Comparison of ENCODE assay signal across 8 cellular contexts in genomic region chr3:180912304-180913226, GRCh38. TPM values are rescaled to one million over a fixed set of nuclear protein-coding genes. Genes with fewer than 3 reads are reported as not detected.
DNase-seq lines count a peak whose midpoint lies in the region; ATAC-seq and TF ChIP-seq lines count a peak whose summit lies in the region.

FXR1 (plus strand) TSS chr3:180912670; CDS start chr3:180912686, 16 bp downstream.

- H3K4me1 Mint-ChIP-seq in CD8-positive, alpha-beta T cell (ENCODE audit: low read depth) = peaks cover 71% of the 10 kb centered on the region
- peaks cover 44% of the 10 kb centered on the region for H3K4me1 Mint-ChIP-seq in activated CD4-positive, alpha-beta memory T cell treated with anti-CD3 and anti-CD28 coated beads, Interleukin-2, amount 10 ng/mL, durations not matched to agents 7 days and 5 days

- peak within 1 kb of the TSS; percentile 95 for H3K27ac ChIP-seq in CD8-positive, alpha-beta T cell (ENCODE audit: low read depth, low read length)
- peak within 1 kb of the TSS; percentile 95 for H3K27ac ChIP-seq in lower lobe of right lung

- no peak for TF ChIP-seq CTCF in CD8-positive, alpha-beta T cell (IDR thresholded peaks at IDR 0.05)
- peak; percentile 86 for TF ChIP-seq CTCF in lower lobe of right lung (IDR thresholded peaks at IDR 0.05)

- H3K36me3 ChIP-seq in CD8-positive, alpha-beta T cell (ENCODE audit: insufficient read depth, low read length) = no peaks in the 10 kb centered on the region
- peaks cover 1% of the 10 kb centered on the region for H3K36me3 ChIP-seq in lower lobe of right lung

- POLR2A ChIA-PET in CD8-positive, alpha-beta T cell (lab: Charles Lee) = interaction anchor here (0.7 to 3.0 kb wide), 12 partner anchors 11 to 1882 kb away, joined by 3 to 13 read pairs (median 4); partner anchors contain the start of genes DNAJC19, MRPL47, NDUFB5 and TTC14
- POLR2A ChIA-PET in activated CD4-positive, alpha-beta memory T cell treated with anti-CD3 and anti-CD28 coated beads, Interleukin-2, amount 10 ng/mL, durations not matched to agents 7 days and 5 days (lab: Charles Lee) = interaction anchor here (0.6 to 2.9 kb wide), 25 partner anchors 9 to 1588 kb away, joined by 3 to 20 read pairs (median 4); partner anchors contain the start of genes DNAJC19, MRPL47, NDUFB5 and TTC14

- H3K27me3 Mint-ChIP-seq in CD8-positive, alpha-beta T cell (ENCODE audit: low read depth) = no peaks in the 10 kb centered on the region
- H3K27me3 Mint-ChIP-seq in activated CD4-positive, alpha-beta memory T cell treated with anti-CD3 and anti-CD28 coated beads, Interleukin-2, amount 10 ng/mL, durations not matched to agents 7 days and 5 days = no peaks in the 10 kb centered on the region

- H3K36me3 Mint-ChIP-seq in CD8-positive, alpha-beta T cell = peaks cover 35% of the 10 kb centered on the region
- peaks cover 30% of the 10 kb centered on the region for H3K36me3 Mint-ChIP-seq in activated CD4-positive, alpha-beta memory T cell treated with anti-CD3 and anti-CD28 coated beads, Interleukin-2, amount 10 ng/mL, durations not matched to agents 7 days and 5 days (ENCODE audit: low read depth)

- intact Hi-C loops in CD8-positive, alpha-beta T cell (cut with DNase I, micrococcal nuclease) = loop anchor here (1.0 to 10.0 kb wide), 10 partner anchors 77 to 1880 kb away; partner anchors contain the start of genes DNAJC19 (in 2 of the 2), ZNF639 (in 2 of the 2), ACTL6A (in 1 of the 2) and ATP11B (in 1 of the 2)
- intact Hi-C loops in lower lobe of right lung (cut with DNase I) = no loop called here

- no peaks in the 10 kb centered on the region for H3K27me3 ChIP-seq in CD8-positive, alpha-beta T cell (ENCODE audit: insufficient read depth, low read length)
- H3K27me3 ChIP-seq in lower lobe of right lung (ENCODE audit: low read depth) = no peaks in the 10 kb centered on the region

- H3K9me3 ChIP-seq in CD8-positive, alpha-beta T cell (ENCODE audit: low read length) = no peaks in the 10 kb centered on the region
- no peaks in the 10 kb centered on the region for H3K9me3 ChIP-seq in lower lobe of right lung

- H3K4me1 ChIP-seq in CD8-positive, alpha-beta T cell (ENCODE audit: insufficient read depth, low read length) = peaks cover 47% of the 10 kb centered on the region
- peaks cover 32% of the 10 kb centered on the region for H3K4me1 ChIP-seq in lower lobe of right lung

- H3K9me3 Mint-ChIP-seq in CD8-positive, alpha-beta T cell = no peaks in the 10 kb centered on the region
- no peaks in the 10 kb centered on the region for H3K9me3 Mint-ChIP-seq in activated CD4-positive, alpha-beta memory T cell treated with anti-CD3 and anti-CD28 coated beads, Interleukin-2, amount 10 ng/mL, durations not matched to agents 7 days and 5 days

- peak; percentile 84 for ATAC-seq in CD8-positive, alpha-beta T cell
- ATAC-seq in GM19452 (IDR thresholded peaks at IDR 0.05; ENCODE audit: unreplicated experiment) (peak; percentile 99), lower lobe of right lung (peak; percentile 99)

- H3K27ac Mint-ChIP-seq in CD8-positive, alpha-beta T cell = peak within 1 kb of the TSS; percentile 96
- H3K27ac Mint-ChIP-seq in activated CD4-positive, alpha-beta memory T cell treated with anti-CD3 and anti-CD28 coated beads, Interleukin-2, amount 10 ng/mL, durations not matched to agents 7 days and 5 days = peak within 1 kb of the TSS; percentile 76

- H3K4me3 Mint-ChIP-seq in CD8-positive, alpha-beta T cell = peak within 1 kb of the TSS; percentile 97
- peak within 1 kb of the TSS; percentile 89 for H3K4me3 Mint-ChIP-seq in activated CD4-positive, alpha-beta memory T cell treated with anti-CD3 and anti-CD28 coated beads, Interleukin-2, amount 10 ng/mL, durations not matched to agents 7 days and 5 days

- peak; percentile 76 to 93 (median 86) for DNase-seq in CD8-positive, alpha-beta T cell
- DNase-seq in HK-2 (ENCODE audit: unreplicated experiment) (peak; percentile 98), NCI-H82 treated with DMSO at 0.1 percent for 48 hours (lab: John Stamatoyannopoulos, UW; ENCODE audit: unreplicated experiment) (peak; percentile 92), ecto neural progenitor cell (ENCODE audit: low spot score) (peak; percentile 92), lower lobe of right lung (peak; percentile 96)
- DNase-seq in activated CD4-positive, alpha-beta memory T cell treated with anti-CD3 and anti-CD28 coated beads, Interleukin-2, amount 10 ng/mL, durations not matched to agents 7 days and 5 days = peak; percentile 92
- peak; percentile 72 to 84 (median 77) for DNase-seq in stimulated activated CD4-positive, alpha-beta T cell treated with anti-CD3 and anti-CD28 coated beads, TNF-alpha, amount 100 ng/mL, for 4 hours (ENCODE audit: low read depth in 3 of 3)

- CTCF ChIA-PET in CD8-positive, alpha-beta T cell (lab: Charles Lee) = interaction anchor here (1.1 to 1.4 kb wide), 5 partner anchors 7 to 72 kb away, joined by 3 to 4 read pairs (median 3); no protein-coding TSS in a partner anchor
- CTCF ChIA-PET in activated CD4-positive, alpha-beta memory T cell treated with anti-CD3 and anti-CD28 coated beads, Interleukin-2, amount 10 ng/mL, durations not matched to agents 7 days and 5 days (lab: Charles Lee) = interaction anchor here (0.6 to 2.2 kb wide), 14 partner anchors 10 to 822 kb away, joined by 3 to 13 read pairs (median 4); partner anchors contain the start of genes CCDC39 and DNAJC19

- H3K4me3 ChIP-seq in CD8-positive, alpha-beta T cell (ENCODE audit: low read depth, low read length) = peak within 1 kb of the TSS; percentile 98
- peak within 1 kb of the TSS; percentile 72 for H3K4me3 ChIP-seq in lower lobe of right lung

RNA-seq across cellular contexts. Expression of gene FXR1, which starts in this region (rescaled TPM):
- 100 to 1,000 TPM; 192 to 206 TPM for total RNA-seq in CD8-positive, alpha-beta T cell
- 100 to 1,000 TPM; 127 to 134 TPM for total RNA-seq in activated CD4-positive, alpha-beta memory T cell treated with anti-CD3 and anti-CD28 coated beads, Interleukin-2, amount 10 ng/mL, durations not matched to agents 7 days and 5 days
- 103 TPM for total RNA-seq in lower lobe of right lung

Comparison
In these comparisons a context has a peak if more than half of its experiments do, and no peak if none do; other contexts are left out.
1. Peak in every context shown above with its lines: DNase-seq, ATAC-seq, H3K4me3 ChIP-seq and H3K27ac ChIP-seq.